In the genomic region with DNA sequence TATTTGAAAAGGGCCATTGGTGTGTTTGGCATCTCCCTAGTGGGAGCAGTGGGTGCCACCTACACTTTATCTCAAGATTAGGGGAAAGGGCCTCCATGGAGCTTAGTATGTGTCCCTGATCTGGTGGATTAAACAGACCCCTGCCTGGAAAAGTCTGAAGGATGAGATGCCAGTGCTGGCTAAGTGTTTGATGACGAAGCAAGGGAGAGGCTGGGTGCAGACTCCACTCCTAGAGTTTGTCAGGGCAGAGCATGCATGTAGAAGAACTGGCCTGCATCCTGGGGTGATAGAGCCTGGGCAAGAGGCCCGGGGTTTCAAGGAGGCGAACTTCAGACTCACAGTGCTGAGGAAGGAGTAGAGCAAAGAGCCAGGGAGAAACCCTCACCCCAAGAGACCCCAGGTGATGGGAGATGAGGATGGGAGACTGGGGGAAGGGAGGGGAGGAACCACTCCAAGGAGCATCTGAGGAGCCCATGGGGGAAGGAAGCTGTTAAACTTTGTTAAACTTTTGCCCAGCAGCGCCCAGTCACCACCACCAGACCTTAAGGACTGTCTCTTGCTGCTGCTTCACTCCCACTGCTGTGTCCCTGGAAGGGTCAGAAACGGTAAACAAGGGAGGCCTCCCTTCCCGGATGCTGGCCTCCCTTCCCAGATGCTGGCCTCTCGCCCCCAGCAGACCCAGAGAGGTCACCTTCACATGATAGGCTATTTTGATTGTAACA, we compare ENCODE assay signal across 8 cellular contexts.
DNase-seq lines count a peak whose midpoint lies in the region; ATAC-seq lines count a peak whose summit lies in the region.
"Had no signal": no experiment of that assay in that cellular context is flagged by ENCODE, and none has a peak within 500 bp of the region (broad histone marks: within the 10 kb centered on the region; RNA-seq: fewer than 3 reads in every experiment).

No MANE protein-coding gene starts in this region.

- ATAC-seq in GM21367 (IDR thresholded peaks at IDR 0.05; ENCODE audit: unreplicated experiment) (peak; percentile 2), right cardiac atrium (peak; percentile 26 to 62), GM19328 (IDR thresholded peaks at IDR 0.05; ENCODE audit: unreplicated experiment) (no peak)
- no peak for ATAC-seq in stimulated activated effector memory CD8-positive, alpha-beta T cell treated with anti-CD3 and anti-CD28 coated beads, Interleukin-12 subunit alpha, Interleukin-12 subunit beta, amount 100 ng/mL, for 72 hours

- H3K36me3 Mint-ChIP-seq in stimulated activated effector memory CD8-positive, alpha-beta T cell treated with anti-CD3 and anti-CD28 coated beads, Interleukin-12 subunit alpha, Interleukin-12 subunit beta, amount 100 ng/mL, for 72 hours, result peaks cover 27% of the 10 kb centered on the region

- H3K4me3 Mint-ChIP-seq in stimulated activated effector memory CD8-positive, alpha-beta T cell treated with anti-CD3 and anti-CD28 coated beads, Interleukin-12 subunit alpha, Interleukin-12 subunit beta, amount 100 ng/mL, for 72 hours, result no peak overlapping the region

- no peak overlapping the region for H3K4me3 ChIP-seq in SJSA1
- no peak overlapping the region for H3K4me3 ChIP-seq in right cardiac atrium (ENCODE audit: low read length)

- H3K27ac Mint-ChIP-seq in stimulated activated effector memory CD8-positive, alpha-beta T cell treated with anti-CD3 and anti-CD28 coated beads, Interleukin-12 subunit alpha, Interleukin-12 subunit beta, amount 100 ng/mL, for 72 hours, result peak overlapping the region; percentile 86

- H3K36me3 ChIP-seq in SJSA1, result peaks cover 33% of the 10 kb centered on the region

- no peak for DNase-seq in SJSA1 (ENCODE audit: low read depth in 1 of 2, low spot score in 2 of 2)
- peak; percentile 41 to 69 (median 68) for DNase-seq in right cardiac atrium
- peak in 1 of 2 donors; percentile 47 for DNase-seq in stimulated activated effector memory CD8-positive, alpha-beta T cell treated with anti-CD3 and anti-CD28 coated beads, Interleukin-12 subunit alpha, Interleukin-12 subunit beta, amount 100 ng/mL, for 72 hours (ENCODE audit: low spot score in 2 of 2)
- no peak for DNase-seq in DMS53 treated with DMSO at 0.1 percent for 48 hours (lab: John Stamatoyannopoulos, UW; ENCODE audit: unreplicated experiment)
- no peak for DNase-seq in NCI-H446 treated with DMSO at 0.1 percent for 48 hours (lab: John Stamatoyannopoulos, UW)
- DNase-seq: activated CD4-positive, CD25-positive, alpha-beta regulatory T cell had no signal

- H3K9me3 Mint-ChIP-seq in stimulated activated effector memory CD8-positive, alpha-beta T cell treated with anti-CD3 and anti-CD28 coated beads, Interleukin-12 subunit alpha, Interleukin-12 subunit beta, amount 100 ng/mL, for 72 hours, result no peaks in the 10 kb centered on the region

- H3K27ac ChIP-seq in SJSA1, result peak overlapping the region; percentile 9; the same call in 1 of the 2 replicates
- peak overlapping the region; percentile 75 for H3K27ac ChIP-seq in right cardiac atrium (ENCODE audit: low read length)

- 56% methylated on average over 7 of the region's 7 CpGs for WGBS in right cardiac atrium

- H3K27me3 ChIP-seq in SJSA1 (replicated peaks) (no peaks in the 10 kb centered on the region; the same call in 1 of the 2 replicates), right cardiac atrium (ENCODE audit: control insufficient read depth, insufficient read depth) (no peaks in the 10 kb centered on the region)

- intact Hi-C loops in right cardiac atrium (cut with DNase I), result no loop called here

- H3K9me3 ChIP-seq in SJSA1 (replicated peaks), result no peaks in the 10 kb centered on the region
- H3K9me3 ChIP-seq in right cardiac atrium (ENCODE audit: control insufficient read depth, low read length), result no peaks in the 10 kb centered on the region

- H3K4me1 ChIP-seq in SJSA1 (replicated peaks) (peaks cover 29% of the 10 kb centered on the region), right cardiac atrium (ENCODE audit: control insufficient read depth, insufficient read depth, low read length) (peaks cover 14% of the 10 kb centered on the region)

- peaks cover 33% of the 10 kb centered on the region for H3K4me1 Mint-ChIP-seq in stimulated activated effector memory CD8-positive, alpha-beta T cell treated with anti-CD3 and anti-CD28 coated beads, Interleukin-12 subunit alpha, Interleukin-12 subunit beta, amount 100 ng/mL, for 72 hours

Comparison
In these comparisons a context has a peak if more than half of its experiments do, and no peak if none do; other contexts are left out.
1. ATAC-seq: peak in GM21367 (single experiment) and right cardiac atrium (2 of 2); none in stimulated activated effector memory CD8-positive, alpha-beta T cell treated with anti-CD3 and anti-CD28 coated beads, Interleukin-12 subunit alpha, Interleukin-12 subunit beta, amount 100 ng/mL, for 72 hours (single experiment) and GM19328 (single experiment).
2. DNase-seq: peak in right cardiac atrium (3 of 3); none in SJSA1 (0 of 2), DMS53 treated with DMSO at 0.1 percent for 48 hours (single experiment) and NCI-H446 treated with DMSO at 0.1 percent for 48 hours (single experiment).